Comparison of ENCODE assay signal across 8 cellular contexts in genomic region chr6:170279977-170280688, GRCh38. TPM values are rescaled to one million over a fixed set of nuclear protein-coding genes. Genes with fewer than 3 reads are reported as not detected.
DNase-seq lines count a peak whose midpoint lies in the region; ATAC-seq and TF ChIP-seq lines count a peak whose summit lies in the region.

No MANE protein-coding gene starts in this region.

- H3K9me3 ChIP-seq in CD8-positive, alpha-beta T cell (ENCODE audit: low read length) = no peaks in the 10 kb centered on the region
- H3K9me3 ChIP-seq in heart right ventricle (no peaks in the 10 kb centered on the region), skeletal muscle tissue (ENCODE audit: control insufficient read depth in 3 of 3, low read length in 3 of 3) (no peaks in the 10 kb centered on the region)

- H3K4me1 Mint-ChIP-seq in CD8-positive, alpha-beta T cell (ENCODE audit: low read depth) = peaks cover 38% of the 10 kb centered on the region

- intact Hi-C loops in CD8-positive, alpha-beta T cell (cut with DNase I, micrococcal nuclease) = no loop called here
- intact Hi-C loops in heart right ventricle (cut with DNase I) = loop anchor here in 3 of 10 donors (5.0 to 10.0 kb wide), 3 partner anchors 115 to 268 kb away; no protein-coding TSS in a partner anchor

- H3K4me3 Mint-ChIP-seq in CD8-positive, alpha-beta T cell = peak overlapping the region; percentile 79

- peak; percentile 77 for ATAC-seq in CD8-positive, alpha-beta T cell
- peak; percentile 84 for ATAC-seq in GM19455 (IDR thresholded peaks at IDR 0.05; ENCODE audit: unreplicated experiment)
- ATAC-seq in heart right ventricle = peak; percentile 48 to 79 (median 62)
- ATAC-seq in GM21381 (IDR thresholded peaks at IDR 0.05; ENCODE audit: unreplicated experiment) = no peak
- ATAC-seq in GM21447 (IDR thresholded peaks at IDR 0.05; ENCODE audit: unreplicated experiment) = no peak

- POLR2A ChIA-PET in CD8-positive, alpha-beta T cell (lab: Charles Lee) = interaction anchor here (1.3 to 2.0 kb wide), 2 partner anchors 8 to 131 kb away, joined by 3 to 7 read pairs; no protein-coding TSS in a partner anchor

- no peaks in the 10 kb centered on the region for H3K36me3 ChIP-seq in CD8-positive, alpha-beta T cell (ENCODE audit: insufficient read depth, low read length)
- H3K36me3 ChIP-seq in heart right ventricle (peaks cover 0 to 37% (median 12%) of the 10 kb centered on the region in 9 donors), skeletal muscle tissue (ENCODE audit: control insufficient read depth in 3 of 3, insufficient read depth in 3 of 3, low read length in 3 of 3) (peaks cover 3 to 13% (median 11%) of the 10 kb centered on the region in 3 donors)

- peaks cover 36% of the 10 kb centered on the region for H3K4me1 ChIP-seq in CD8-positive, alpha-beta T cell (ENCODE audit: insufficient read depth, low read length)
- H3K4me1 ChIP-seq in heart right ventricle (peaks cover 6 to 55% (median 41%) of the 10 kb centered on the region in 9 donors), skeletal muscle tissue (ENCODE audit: control insufficient read depth in 3 of 3, insufficient read depth in 3 of 3, low read length in 3 of 3) (peaks cover 23 to 32% (median 29%) of the 10 kb centered on the region in 3 donors)

- H3K27ac Mint-ChIP-seq in CD8-positive, alpha-beta T cell = peak overlapping the region; percentile 92

- H3K36me3 Mint-ChIP-seq in CD8-positive, alpha-beta T cell = peaks cover 19% of the 10 kb centered on the region

- no peak for TF ChIP-seq CTCF in CD8-positive, alpha-beta T cell (IDR thresholded peaks at IDR 0.05)
- TF ChIP-seq CTCF in heart right ventricle (IDR thresholded peaks at IDR 0.05) = peak in 1 of 9 donors; percentile 8

- CTCF ChIA-PET in CD8-positive, alpha-beta T cell (lab: Charles Lee) = interaction anchor here (3.2 kb wide), 1 partner anchor 11 kb away, joined by 15 read pairs; the partner anchor contains the start of gene DLL1

- H3K9ac ChIP-seq in skeletal muscle tissue (ENCODE audit: low read depth in 1 of 3, low read length in 3 of 3) = peak overlapping the region; percentile 65 to 90 (median 77)

- peak overlapping the region; percentile 25 for H3K4me3 ChIP-seq in CD8-positive, alpha-beta T cell (ENCODE audit: low read depth, low read length)
- peak overlapping the region in 8 of 10 donors; percentile 6 to 41 (median 36) for H3K4me3 ChIP-seq in heart right ventricle
- H3K4me3 ChIP-seq in skeletal muscle tissue (ENCODE audit: low read length in 3 of 3) = peak overlapping the region; percentile 72 to 79 (median 75)

- no peaks in the 10 kb centered on the region for H3K27me3 Mint-ChIP-seq in CD8-positive, alpha-beta T cell (ENCODE audit: low read depth)

- DNase-seq in CD8-positive, alpha-beta T cell = peak in 5 of 7 experiments; percentile 31 to 78 (median 60)
- peak; percentile 94 for DNase-seq in NCI-H146 (lab: John Stamatoyannopoulos, UW)
- DNase-seq in activated CD8-positive, alpha-beta memory T cell treated with anti-CD3 and anti-CD28 coated beads, Interleukin-2, amount 50 U/mL, for 4 hours = peak; percentile 55
- DNase-seq in heart right ventricle = peak; percentile 58 to 70

- H3K9me3 Mint-ChIP-seq in CD8-positive, alpha-beta T cell = no peaks in the 10 kb centered on the region

- H3K27me3 ChIP-seq in CD8-positive, alpha-beta T cell (ENCODE audit: insufficient read depth, low read length) = no peaks in the 10 kb centered on the region
- H3K27me3 ChIP-seq in heart right ventricle (peaks cover 0 to 1% (median 0%) of the 10 kb centered on the region in 7 donors), skeletal muscle tissue (ENCODE audit: control insufficient read depth in 3 of 3, insufficient read depth in 3 of 3, low read length in 3 of 3) (peaks cover 0 to under 1% (median 0%) of the 10 kb centered on the region in 3 donors)

- 57 to 70% methylated on average over 36 of the region's 36 CpGs for WGBS in heart right ventricle, 2 donors

- peak overlapping the region; percentile 67 for H3K27ac ChIP-seq in CD8-positive, alpha-beta T cell (ENCODE audit: low read depth, low read length)
- H3K27ac ChIP-seq in heart right ventricle (peak overlapping the region in 8 of 10 donors; percentile 3 to 63 (median 47)), skeletal muscle tissue (ENCODE audit: low read depth, low read length) (peak overlapping the region; percentile 75)

RNA-seq across cellular contexts. Expression of gene DLL1, which starts 10.7 kb away (rescaled TPM):
- 10 to 100 TPM; 17.8 to 19.9 TPM for total RNA-seq in CD8-positive, alpha-beta T cell
- 10 to 100 TPM in 4 of 10 donors, 1 to 10 TPM in 6; 5.4 to 22.0 (median 8.7) TPM for total RNA-seq in heart right ventricle
- polyA plus RNA-seq in heart right ventricle = 10 to 100 TPM in 1 of 2 donors, 1 to 10 TPM in 1; 2.6 to 27.2 TPM
- 13.6 TPM for total RNA-seq in skeletal muscle tissue

RNA-seq across cellular contexts. Expression of gene FAM120B, which starts 26.4 kb away (rescaled TPM):
- total RNA-seq in CD8-positive, alpha-beta T cell = 10 to 100 TPM; 24.0 to 25.3 TPM
- 10 to 100 TPM; 16.0 to 31.0 (median 25.4) TPM for total RNA-seq in heart right ventricle
- 1 to 10 TPM; 7.7 to 9.9 TPM for polyA plus RNA-seq in heart right ventricle
- total RNA-seq in skeletal muscle tissue = 33.9 TPM

Comparison
In these comparisons a context has a peak if more than half of its experiments do, and no peak if none do; other contexts are left out.
1. ATAC-seq: peak in CD8-positive, alpha-beta T cell (single experiment), GM19455 (single experiment) and heart right ventricle (8 of 8); none in GM21381 (single experiment) and GM21447 (single experiment).
2. H3K4me3 ChIP-seq: peak in every context shown above with its lines; median percentile 75 in skeletal muscle tissue; 36 in heart right ventricle; 25 in CD8-positive, alpha-beta T cell.
3. Peak in every context shown above with its lines, with median percentiles within 50 percentile points of each other: DNase-seq and H3K27ac ChIP-seq.